ENCODE assay signal across 8 cellular contexts in the genomic region with DNA sequence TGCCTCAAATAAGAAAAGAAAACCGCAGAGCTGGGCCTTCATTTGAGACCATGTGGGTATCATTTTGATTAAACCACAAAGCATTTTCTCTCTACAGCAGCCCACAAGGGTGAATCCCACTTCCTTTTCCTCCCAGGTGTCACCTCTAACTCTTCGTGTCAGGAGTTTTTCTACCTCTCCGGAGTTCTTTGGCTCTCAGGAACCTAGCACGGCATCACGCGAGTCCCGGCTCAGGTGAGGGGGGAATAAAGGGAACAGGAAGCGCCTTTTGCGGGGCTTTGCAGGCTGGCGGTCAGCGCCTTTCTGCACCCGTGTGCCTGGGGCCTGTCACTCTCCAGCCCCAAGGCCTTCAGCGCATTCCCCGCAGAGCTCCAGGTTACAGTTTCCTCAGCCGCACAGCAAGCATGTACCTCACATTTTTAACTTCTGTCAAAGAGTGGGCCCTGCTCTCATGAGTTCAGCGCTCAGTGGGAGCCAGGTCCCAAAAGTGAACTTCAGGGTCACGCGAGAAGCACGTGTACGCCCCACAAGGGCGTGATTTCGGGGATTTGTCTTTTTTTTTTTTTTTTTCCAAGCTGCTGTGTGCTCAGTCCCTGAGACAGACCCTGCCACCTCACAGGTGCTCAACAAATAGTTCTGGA. TPM values are rescaled to one million over a fixed set of nuclear protein-coding genes. Genes with fewer than 3 reads are reported as not detected.
DNase-seq lines count a peak whose midpoint lies in the region; ATAC-seq, FAIRE-seq and TF ChIP-seq lines count a peak whose summit lies in the region.

No MANE protein-coding gene starts in this region.

- FAIRE-seq in small intestine (lab: Jason Lieb, UNC) = no peak

- H3K4me3 ChIP-seq in AG09309 (ENCODE audit: control insufficient read depth, low read depth, low read length) (peak overlapping the region; percentile 55), RWPE2 (ENCODE audit: severe bottlenecking) (peak overlapping the region; percentile 42), adrenal gland (peak overlapping the region in 3 of 4 donors; percentile 22 to 62 (median 24)), iPS-11a (ENCODE audit: low read depth, low read length) (peak overlapping the region; percentile 55), small intestine (ENCODE audit: low read depth in 1 of 2, low read length in 2 of 2) (peak overlapping the region; percentile 32 to 80)

- no peak for TF ChIP-seq CTCF in AG09309 (IDR thresholded peaks at IDR 0.05; ENCODE audit: control insufficient read depth, insufficient read depth, low read depth, low read length, missing control alignments)
- TF ChIP-seq CTCF in RWPE2 (IDR thresholded peaks at IDR 0.05; ENCODE audit: poor library complexity, severe bottlenecking) = no peak
- TF ChIP-seq CTCF in adrenal gland (IDR thresholded peaks at IDR 0.05) = no peak

- peak; percentile 18 for ATAC-seq in GM19025 (IDR thresholded peaks at IDR 0.05; ENCODE audit: low read depth, unreplicated experiment)
- ATAC-seq in HG03196 (IDR thresholded peaks at IDR 0.05; ENCODE audit: unreplicated experiment) = peak; percentile 23
- ATAC-seq in RWPE2 (ENCODE audit: low read depth) = peak; percentile 15

- H3K36me3 ChIP-seq in RWPE2 (ENCODE audit: low read depth) = no peaks in the 10 kb centered on the region; the same call in 1 of the 2 replicates
- no peaks in the 10 kb centered on the region for H3K36me3 ChIP-seq in adrenal gland (replicated peaks in 1 of 2)
- H3K36me3 ChIP-seq in small intestine (ENCODE audit: control insufficient read depth in 2 of 2, insufficient read depth in 2 of 2, low read length in 2 of 2) = no peaks in the 10 kb centered on the region

- no peaks in the 10 kb centered on the region for H3K9me3 ChIP-seq in RWPE2 (ENCODE audit: severe bottlenecking)
- H3K9me3 ChIP-seq in adrenal gland (replicated peaks in 1 of 3) = no peaks in the 10 kb centered on the region
- no peaks in the 10 kb centered on the region for H3K9me3 ChIP-seq in small intestine (ENCODE audit: control insufficient read depth, low read depth)

- peak overlapping the region; percentile 81 for H3K27ac ChIP-seq in RWPE2 (ENCODE audit: poor library complexity, severe bottlenecking)
- peak overlapping the region; percentile 4 to 91 (median 80) for H3K27ac ChIP-seq in adrenal gland
- H3K27ac ChIP-seq in small intestine (ENCODE audit: low read depth in 1 of 2, low read length in 1 of 2) = peak overlapping the region in 1 of 2 donors; percentile 63

- DNase-seq in AG09309 (ENCODE audit: low read depth) (no peak), RWPE2 (ENCODE audit: low spot score) (peak; percentile 30), adrenal gland (peak in 6 of 7 donors; percentile 40 to 71 (median 57)), small intestine (peak; percentile 57), Ammon's horn (ENCODE audit: low spot score) (no peak)

- peaks cover 25% of the 10 kb centered on the region for H3K4me1 ChIP-seq in RWPE2 (ENCODE audit: insufficient read depth, poor library complexity, severe bottlenecking)
- H3K4me1 ChIP-seq in adrenal gland (replicated peaks in 1 of 2) = peaks cover 13 to 22% of the 10 kb centered on the region in 2 donors
- H3K4me1 ChIP-seq in small intestine (ENCODE audit: control insufficient read depth in 2 of 2, insufficient read depth in 1 of 2, low read depth in 1 of 2, low read length in 1 of 2) = peaks cover 3 to 13% of the 10 kb centered on the region in 2 donors

- intact Hi-C loops in adrenal gland (cut with DNase I) = no loop called here

- H3K27me3 ChIP-seq in RWPE2 (ENCODE audit: insufficient read depth, poor library complexity, severe bottlenecking) (no peaks in the 10 kb centered on the region), adrenal gland (no peaks in the 10 kb centered on the region), small intestine (ENCODE audit: control insufficient read depth in 2 of 2, insufficient read depth in 2 of 2, low read length in 2 of 2) (no peaks in the 10 kb centered on the region)

- TF ChIP-seq POLR2A in adrenal gland (IDR thresholded peaks at IDR 0.05) = no peak

- WGBS in adrenal gland, 4 donors = 0 to 1% (median 1%) methylated on average over 17 to 22 of the region's 22 CpGs
- 1% methylated on average over 22 of the region's 22 CpGs for WGBS in small intestine, 3 donors

RNA-seq across cellular contexts. Expression of gene PRPF40B, which starts 0.7 kb away (rescaled TPM):
- total RNA-seq in adrenal gland = 10 to 100 TPM in 6 of 8 donors, 1 to 10 TPM in 2; 7.2 to 44.8 (median 24.4) TPM
- 100 to 1,000 TPM in 1 of 3 donors, 10 to 100 TPM in 1, 1 to 10 TPM in 1; 9.1 to 125 (median 83.6) TPM for polyA plus RNA-seq in adrenal gland
- 1 to 10 TPM; 2.5 to 9.7 (median 3.2) TPM for polyA plus RNA-seq in small intestine

RNA-seq across cellular contexts. Expression of gene FAM186B, which starts 17.2 kb away (rescaled TPM):
- 1 to 10 TPM in 5 of 8 donors, under 1 TPM in 2, not detected in 1; 0.42 to 2.3 (median 1.1) TPM for total RNA-seq in adrenal gland
- polyA plus RNA-seq in adrenal gland = 1 to 10 TPM in 1 of 3 donors, under 1 TPM in 2; 0.29 to 1.3 (median 0.37) TPM
- under 1 TPM in 1 of 3 donors, not detected in 2; 0.37 TPM for polyA plus RNA-seq in small intestine

RNA-seq across cellular contexts. Expression of gene MCRS1, which starts 54.7 kb away (rescaled TPM):
- total RNA-seq in adrenal gland = 10 to 100 TPM; 35.3 to 66.0 (median 50.3) TPM
- 10 to 100 TPM; 28.3 to 98.1 (median 81.3) TPM for polyA plus RNA-seq in adrenal gland
- 10 to 100 TPM; 56.7 to 77.4 (median 69.4) TPM for polyA plus RNA-seq in small intestine

Comparison
In these comparisons a context has a peak if more than half of its experiments do, and no peak if none do; other contexts are left out.
1. DNase-seq: peak in RWPE2 (single experiment), adrenal gland (6 of 7) and small intestine (single experiment); none in AG09309 (single experiment) and Ammon's horn (single experiment).
2. Peak in every context shown above with its lines, with median percentiles within 50 percentile points of each other: H3K4me3 ChIP-seq and ATAC-seq.